1 cellular context compared by ENCODE assay signal in genomic region chr20:50146214-50146613, GRCh38.
TF ChIP-seq lines count a peak whose summit lies in the region.

No MANE protein-coding gene starts in this region.

TF ChIP-seq in HepG2, 621 proteins besides CTCF, POLR2A, EP300 and RAD21:
- TF ChIP-seq CBX5 (CRISPR knock-in tag; IDR thresholded peaks at IDR 0.05; ENCODE audit: borderline replicate concordance) (peak; percentile 1; the same call in 1 of the 2 replicates), ZNF343 (CRISPR knock-in tag; IDR thresholded peaks at IDR 0.05) (no peak), ZFX (CRISPR knock-in tag; IDR thresholded peaks at IDR 0.05; ENCODE audit: low read depth) (0 out of 2 replicates have a peak, but pooled peaks have one; percentile 4), TBP (CRISPR knock-in tag; IDR thresholded peaks at IDR 0.05) (no peak), TGIF2 (CRISPR knock-in tag; IDR thresholded peaks at IDR 0.05) (no peak), MED8 (CRISPR knock-in tag; IDR thresholded peaks at IDR 0.05; ENCODE audit: insufficient replicate concordance) (no peak), RFXANK (CRISPR knock-in tag; IDR thresholded peaks at IDR 0.05) (no peak), REXO4 (CRISPR knock-in tag; IDR thresholded peaks at IDR 0.05; ENCODE audit: borderline replicate concordance) (no peak), ZBTB44 (CRISPR knock-in tag; IDR thresholded peaks at IDR 0.05) (no peak), ZNF780A (CRISPR knock-in tag; IDR thresholded peaks at IDR 0.05) (no peak), HMGA1 (CRISPR knock-in tag; conservative IDR thresholded peaks at IDR 0.05) (no peak), MYC (CRISPR knock-in tag; IDR thresholded peaks at IDR 0.05; ENCODE audit: borderline replicate concordance) (no peak), ZFP36 (IDR thresholded peaks at IDR 0.05; ENCODE audit: borderline replicate concordance, low read depth, low read length, partially characterized antibody) (no peak), PHB2 (IDR thresholded peaks at IDR 0.05; ENCODE audit: partially characterized antibody) (no peak), SNAPC2 (CRISPR knock-in tag; IDR thresholded peaks at IDR 0.05) (no peak), KAT8 (CRISPR knock-in tag; IDR thresholded peaks at IDR 0.05) (no peak), ATF4 (CRISPR knock-in tag; IDR thresholded peaks at IDR 0.05) (no peak), ZNF891 (CRISPR knock-in tag; IDR thresholded peaks at IDR 0.05) (0 out of 2 replicates have a peak, but pooled peaks have one; percentile 10), HNRNPH1 (optimal IDR thresholded peaks at IDR 0.05; ENCODE audit: low read depth, low read length) (no peak), TIGD3 (CRISPR knock-in tag; IDR thresholded peaks at IDR 0.05; ENCODE audit: borderline replicate concordance) (no peak), SRY (CRISPR knock-in tag; IDR thresholded peaks at IDR 0.05) (0 out of 2 replicates have a peak, but pooled peaks have one; percentile 3), WIZ (CRISPR knock-in tag; IDR thresholded peaks at IDR 0.05) (no peak), ZNF563 (CRISPR knock-in tag; IDR thresholded peaks at IDR 0.05) (no peak), STAT5B (CRISPR knock-in tag; IDR thresholded peaks at IDR 0.05) (no peak), CHCHD3 (CRISPR knock-in tag; IDR thresholded peaks at IDR 0.05) (no peak), ZNF350 (CRISPR knock-in tag; IDR thresholded peaks at IDR 0.05; ENCODE audit: borderline replicate concordance, low read depth) (0 out of 2 replicates have a peak, but pooled peaks have one; percentile 15), TRIM22 (IDR thresholded peaks at IDR 0.05) (no peak), SP140L (CRISPR knock-in tag; IDR thresholded peaks at IDR 0.05; ENCODE audit: borderline replicate concordance) (no peak), ZMAT5 (CRISPR knock-in tag; IDR thresholded peaks at IDR 0.05; ENCODE audit: borderline replicate concordance, low read depth) (no peak), ZNF615 (CRISPR knock-in tag; IDR thresholded peaks at IDR 0.05; ENCODE audit: borderline replicate concordance) (0 out of 2 replicates have a peak, but pooled peaks have one; percentile 50)
TF ChIP-seq in HepG2: peak in this region for 6.
